Comparison of ENCODE assay signal across 33 cellular contexts in the genomic region with DNA sequence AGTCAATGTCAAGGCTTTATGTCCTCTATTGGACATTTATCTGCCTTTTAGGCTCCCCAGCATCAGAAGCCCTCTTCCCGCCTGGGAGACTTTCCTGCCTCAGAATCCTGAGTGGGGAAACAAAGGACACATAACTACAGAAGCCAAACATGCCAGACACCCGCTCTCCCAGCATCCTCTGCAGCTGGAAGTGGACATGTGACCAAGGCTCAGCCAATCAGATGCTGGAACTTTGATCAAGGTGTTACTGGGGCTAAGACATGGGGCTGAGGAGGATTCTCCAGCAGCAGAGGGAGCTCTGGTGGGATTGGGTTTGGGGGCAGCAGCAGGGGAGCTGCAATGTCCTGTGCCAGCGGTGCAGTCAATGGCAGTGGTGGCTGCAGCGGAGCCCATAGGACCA.
"Had no signal": no experiment of that assay in that cellular context is flagged by ENCODE, and none has a peak within 500 bp of the region (broad histone marks: within the 10 kb centered on the region; RNA-seq: fewer than 3 reads in every experiment).

No MANE protein-coding gene starts in this region.

- H3K27me3 Mint-ChIP-seq: activated CD4-positive, alpha-beta memory T cell treated with anti-CD3 and anti-CD28 coated beads, Interleukin-2, amount 10 ng/mL, durations not matched to agents 7 days and 5 days; activated naive CD4-positive, alpha-beta T cell treated with anti-CD3 and anti-CD28 coated beads, Interleukin-2, amount 10 ng/mL, durations not matched to agents 7 days and 5 days; activated naive CD8-positive, alpha-beta T cell; activated naive CD8-positive, alpha-beta T cell treated with anti-CD3 and anti-CD28 coated beads, Interleukin-2, amount 50 U/mL, for 24 hours; central memory CD8-positive, alpha-beta T cell had no signal

- FAIRE-seq: RCC 7860 had no signal

- H3K4me3 Mint-ChIP-seq: activated CD4-positive, alpha-beta memory T cell treated with anti-CD3 and anti-CD28 coated beads, Interleukin-2, amount 10 ng/mL, durations not matched to agents 7 days and 5 days; activated CD8-positive, alpha-beta memory T cell treated with anti-CD3 and anti-CD28 coated beads, Interleukin-2, amount 10 ng/mL, durations not matched to agents 7 days and 5 days; activated naive CD4-positive, alpha-beta T cell treated with anti-CD3 and anti-CD28 coated beads, Interleukin-2, amount 10 ng/mL, durations not matched to agents 7 days and 5 days; activated naive CD8-positive, alpha-beta T cell; activated naive CD8-positive, alpha-beta T cell treated with anti-CD3 and anti-CD28 coated beads, Interleukin-2, amount 50 U/mL, for 24 hours; brain; central memory CD8-positive, alpha-beta T cell had no signal

- ATAC-seq: activated CD8-positive, alpha-beta memory T cell treated with anti-CD3 and anti-CD28 coated beads, Interleukin-2, amount 10 ng/mL, durations not matched to agents 7 days and 5 days; activated naive CD8-positive, alpha-beta T cell treated with anti-CD3 and anti-CD28 coated beads, Interleukin-2, amount 50 U/mL, for 24 hours; PC-3 had no signal

- DNase-seq: activated CD4-positive, alpha-beta memory T cell treated with anti-CD3 and anti-CD28 coated beads, Interleukin-2, amount 10 ng/mL, durations not matched to agents 7 days and 5 days; activated CD4-positive, alpha-beta T cell treated with anti-CD3 and anti-CD28 coated beads for 1 hour; activated CD4-positive, alpha-beta T cell treated with anti-CD3 and anti-CD28 coated beads for 48 hours; activated CD4-positive, CD25-positive, alpha-beta regulatory T cell; activated CD8-positive, alpha-beta memory T cell treated with anti-CD3 and anti-CD28 coated beads for 24 hours; activated CD8-positive, alpha-beta memory T cell treated with anti-CD3 and anti-CD28 coated beads, Interleukin-2, amount 10 ng/mL, durations not matched to agents 7 days and 5 days; activated CD8-positive, alpha-beta memory T cell treated with anti-CD3 and anti-CD28 coated beads, Interleukin-2, amount 50 U/mL, for 48 hours; activated effector memory CD4-positive, alpha-beta T cell treated with Interleukin-2 at 50 U/mL for 16 hours; activated naive CD4-positive, alpha-beta T cell treated with anti-CD3 and anti-CD28 coated beads, Interleukin-2, amount 10 ng/mL, durations not matched to agents 7 days and 5 days; activated naive CD8-positive, alpha-beta T cell treated with anti-CD3 and anti-CD28 coated beads, Interleukin-2, amount 50 U/mL, for 24 hours; activated T-cell treated with anti-CD3 and anti-CD28 coated beads, Interleukin-2, amount 50 U/mL, for 48 hours; anterior cingulate cortex; NCI-H1092 treated with DMSO at 0.1 percent for 48 hours; NCI-H1417; NCI-H146; NCI-H187; NCI-H2029 treated with DMSO at 0.1 percent for 48 hours; NCI-H2107; NCI-H2171; NCI-H510A; NCI-H526; NCI-H748 treated with DMSO at 0.1 percent for 48 hours; PC-3; Right ventricle myocardium superior; SW 1271; T-helper 1 cell; T-helper 9 cell had no signal

- H3K27ac ChIP-seq: RWPE1, VCaP had no signal

- H3K27ac Mint-ChIP-seq: activated naive CD4-positive, alpha-beta T cell treated with anti-CD3 and anti-CD28 coated beads, Interleukin-2, amount 10 ng/mL, durations not matched to agents 7 days and 5 days; activated naive CD8-positive, alpha-beta T cell; activated naive CD8-positive, alpha-beta T cell treated with anti-CD3 and anti-CD28 coated beads, Interleukin-2, amount 50 U/mL, for 24 hours; brain had no signal

- H3K4me1 Mint-ChIP-seq: central memory CD8-positive, alpha-beta T cell had no signal

- H3K36me3 Mint-ChIP-seq: brain had no signal

- H3K9me3 Mint-ChIP-seq: activated naive CD8-positive, alpha-beta T cell treated with anti-CD3 and anti-CD28 coated beads, Interleukin-2, amount 50 U/mL, for 24 hours; central memory CD8-positive, alpha-beta T cell had no signal
